In the genomic region with DNA sequence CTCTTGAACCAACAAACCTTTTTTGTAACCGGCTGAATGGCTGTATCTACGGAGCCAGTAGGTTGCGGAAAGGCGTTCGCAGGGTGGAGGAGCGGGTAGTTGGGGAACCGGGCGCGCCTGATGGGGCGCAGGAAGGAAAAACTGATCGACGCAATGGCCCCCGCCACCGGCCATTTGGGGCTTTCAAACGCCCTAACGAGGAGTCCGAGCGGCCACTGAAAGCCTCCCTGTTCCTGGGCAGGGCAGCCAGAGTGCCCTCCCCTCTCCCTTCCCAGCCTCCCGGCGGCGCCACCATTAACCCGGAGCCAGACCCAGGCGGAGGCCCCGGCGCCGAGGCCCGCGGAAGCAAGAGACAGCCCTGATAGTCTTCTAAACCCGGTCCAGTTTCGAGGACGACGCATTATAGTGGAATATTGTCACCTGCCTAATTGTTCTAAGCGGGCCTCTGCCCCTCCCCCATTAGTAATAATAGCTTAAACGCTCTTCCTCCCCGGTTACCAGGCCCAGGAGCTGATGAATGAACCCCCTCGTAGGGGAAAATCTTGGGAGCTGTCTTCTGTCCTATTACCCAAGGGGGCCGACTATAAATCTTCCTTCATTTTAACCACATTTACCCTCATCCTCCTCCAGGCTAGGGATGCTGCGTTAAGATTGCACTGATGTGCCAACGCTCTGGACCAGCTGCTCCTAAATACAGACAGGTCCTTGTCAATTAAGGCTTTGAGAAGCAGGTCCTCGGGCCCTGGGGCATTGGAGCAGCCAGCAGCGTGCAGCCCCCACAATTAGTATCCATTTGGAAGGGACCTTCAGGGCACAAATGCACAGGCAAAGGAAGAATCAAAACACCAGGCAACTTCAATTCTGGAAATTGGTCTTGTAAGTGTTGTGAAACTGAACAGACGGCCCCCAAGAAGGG, we compare ENCODE assay signal across 1 cellular context.
TF ChIP-seq lines count a peak whose summit lies in the region.

No MANE protein-coding gene starts in this region.

TF ChIP-seq in H1, 55 proteins besides CTCF, POLR2A, EP300 and RAD21:
- TF ChIP-seq MAFK (IDR thresholded peaks at IDR 0.05; ENCODE audit: low read depth, low read length) (no peak), TBP (IDR thresholded peaks at IDR 0.05; ENCODE audit: low read depth, low read length) (no peak), HDAC2 (IDR thresholded peaks at IDR 0.05; ENCODE audit: borderline replicate concordance in 1 of 2, low read depth in 2 of 2, low read length in 2 of 2) (no peak), FOSL1 (IDR thresholded peaks at IDR 0.05; ENCODE audit: insufficient read depth, low read depth, low read length) (no peak), YY1 (IDR thresholded peaks at IDR 0.05; ENCODE audit: low read depth, low read length) (peak; percentile 76), CREB1 (IDR thresholded peaks at IDR 0.05) (no peak), SP2 (IDR thresholded peaks at IDR 0.05; ENCODE audit: low read length) (no peak), BCL11A (IDR thresholded peaks at IDR 0.05; ENCODE audit: low read depth in 2 of 2, low read length in 2 of 2) (no peak), SUZ12 (IDR thresholded peaks at IDR 0.05; ENCODE audit: low read length) (peak; percentile 90), SAP30 (IDR thresholded peaks at IDR 0.05; ENCODE audit: insufficient read depth, insufficient replicate concordance, low read length) (no peak), CTBP2 (IDR thresholded peaks at IDR 0.05; ENCODE audit: borderline replicate concordance, insufficient read depth, insufficient read length, low read length) (peak; percentile 81), RBBP5 (IDR thresholded peaks at IDR 0.05; ENCODE audit: borderline replicate concordance, low read depth, low read length) (0 out of 2 replicates have a peak, but pooled peaks have one; percentile 36), RXRA (IDR thresholded peaks at IDR 0.05; ENCODE audit: insufficient read depth, low read depth, low read length) (no peak), SRF (IDR thresholded peaks at IDR 0.05; ENCODE audit: low read depth, low read length) (no peak), PHF8 (conservative IDR thresholded peaks at IDR 0.05; ENCODE audit: low read depth, low read length) (no peak), NRF1 (IDR thresholded peaks at IDR 0.05; ENCODE audit: low read depth, low read length) (no peak), JUN (IDR thresholded peaks at IDR 0.05; ENCODE audit: low read depth, low read length) (no peak), CBX5 (IDR thresholded peaks at IDR 0.05; ENCODE audit: low read depth, low read length) (no peak), HDAC6 (IDR thresholded peaks at IDR 0.05; ENCODE audit: low read depth, low read length) (no peak), TEAD4 (IDR thresholded peaks at IDR 0.05; ENCODE audit: low read depth, low read length) (no peak), TAF7 (optimal IDR thresholded peaks at IDR 0.05; ENCODE audit: borderline replicate concordance, low read depth, low read length) (no peak), RNF2 (IDR thresholded peaks at IDR 0.05; ENCODE audit: borderline replicate concordance, low read depth, low read length, missing control alignments, poor library complexity, severe bottlenecking) (peak; percentile 88), KDM1A (IDR thresholded peaks at IDR 0.05; ENCODE audit: borderline replicate concordance, low read length) (no peak), CEBPB (IDR thresholded peaks at IDR 0.05; ENCODE audit: low read depth, low read length) (no peak), CHD1 (IDR thresholded peaks at IDR 0.05; ENCODE audit: low read depth, low read length) (no peak), NANOG (IDR thresholded peaks at IDR 0.05; ENCODE audit: insufficient read depth, low read depth, low read length, poor library complexity, severe bottlenecking) (no peak), ASH2L (IDR thresholded peaks at IDR 0.05; ENCODE audit: low read length) (no peak), ZNF274 (IDR thresholded peaks at IDR 0.05; ENCODE audit: borderline replicate concordance, extremely low read depth, low read length) (no peak), SIX5 (IDR thresholded peaks at IDR 0.05; ENCODE audit: low read depth, low read length) (no peak), EZH2 (IDR thresholded peaks at IDR 0.05; ENCODE audit: low read depth, low read length, severe bottlenecking) (peak; percentile 93), GTF2F1 (IDR thresholded peaks at IDR 0.05; ENCODE audit: borderline replicate concordance, low read depth, low read length) (no peak), POU5F1 (IDR thresholded peaks at IDR 0.05; ENCODE audit: low read depth, low read length) (no peak), KDM4A (IDR thresholded peaks at IDR 0.05; ENCODE audit: low read depth, low read length, severe bottlenecking) (peak; percentile 79), RFX5 (IDR thresholded peaks at IDR 0.05; ENCODE audit: borderline replicate concordance, low read depth, low read length) (no peak), JUND (IDR thresholded peaks at IDR 0.05; ENCODE audit: low read length) (no peak), SIN3A (conservative IDR thresholded peaks at IDR 0.05 in 1 of 2, IDR thresholded peaks at IDR 0.05 in 1 of 2; ENCODE audit: low read depth in 1 of 2, low read length in 2 of 2) (no peak), POLR2AphosphoS5 (IDR thresholded peaks at IDR 0.05; ENCODE audit: low read depth, low read length) (no peak), SP4 (IDR thresholded peaks at IDR 0.05; ENCODE audit: low read length) (0 out of 2 replicates have a peak, but pooled peaks have one; percentile 47), TCF12 (IDR thresholded peaks at IDR 0.05; ENCODE audit: low read depth, low read length) (no peak), CHD2 (IDR thresholded peaks at IDR 0.05; ENCODE audit: low read length) (no peak), KDM5A (IDR thresholded peaks at IDR 0.05; ENCODE audit: low read length) (no peak), BACH1 (IDR thresholded peaks at IDR 0.05; ENCODE audit: low read length) (no peak)
- TF ChIP-seq, protein P1, sequence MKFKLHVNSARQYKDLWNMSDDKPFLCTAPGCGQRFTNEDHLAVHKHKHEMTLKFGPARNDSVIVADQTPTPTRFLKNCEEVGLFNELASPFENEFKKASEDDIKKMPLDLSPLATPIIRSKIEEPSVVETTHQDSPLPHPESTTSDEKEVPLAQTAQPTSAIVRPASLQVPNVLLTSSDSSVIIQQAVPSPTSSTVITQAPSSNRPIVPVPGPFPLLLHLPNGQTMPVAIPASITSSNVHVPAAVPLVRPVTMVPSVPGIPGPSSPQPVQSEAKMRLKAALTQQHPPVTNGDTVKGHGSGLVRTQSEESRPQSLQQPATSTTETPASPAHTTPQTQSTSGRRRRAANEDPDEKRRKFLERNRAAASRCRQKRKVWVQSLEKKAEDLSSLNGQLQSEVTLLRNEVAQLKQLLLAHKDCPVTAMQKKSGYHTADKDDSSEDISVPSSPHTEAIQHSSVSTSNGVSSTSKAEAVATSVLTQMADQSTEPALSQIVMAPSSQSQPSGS (IDR thresholded peaks at IDR 0.05; ENCODE audit: low read length), result no peak
- TF ChIP-seq, protein P2, sequence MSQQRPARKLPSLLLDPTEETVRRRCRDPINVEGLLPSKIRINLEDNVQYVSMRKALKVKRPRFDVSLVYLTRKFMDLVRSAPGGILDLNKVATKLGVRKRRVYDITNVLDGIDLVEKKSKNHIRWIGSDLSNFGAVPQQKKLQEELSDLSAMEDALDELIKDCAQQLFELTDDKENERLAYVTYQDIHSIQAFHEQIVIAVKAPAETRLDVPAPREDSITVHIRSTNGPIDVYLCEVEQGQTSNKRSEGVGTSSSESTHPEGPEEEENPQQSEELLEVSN (IDR thresholded peaks at IDR 0.05), result no peak; the same call in 1 of the 2 replicates
- TF ChIP-seq, protein P3, sequence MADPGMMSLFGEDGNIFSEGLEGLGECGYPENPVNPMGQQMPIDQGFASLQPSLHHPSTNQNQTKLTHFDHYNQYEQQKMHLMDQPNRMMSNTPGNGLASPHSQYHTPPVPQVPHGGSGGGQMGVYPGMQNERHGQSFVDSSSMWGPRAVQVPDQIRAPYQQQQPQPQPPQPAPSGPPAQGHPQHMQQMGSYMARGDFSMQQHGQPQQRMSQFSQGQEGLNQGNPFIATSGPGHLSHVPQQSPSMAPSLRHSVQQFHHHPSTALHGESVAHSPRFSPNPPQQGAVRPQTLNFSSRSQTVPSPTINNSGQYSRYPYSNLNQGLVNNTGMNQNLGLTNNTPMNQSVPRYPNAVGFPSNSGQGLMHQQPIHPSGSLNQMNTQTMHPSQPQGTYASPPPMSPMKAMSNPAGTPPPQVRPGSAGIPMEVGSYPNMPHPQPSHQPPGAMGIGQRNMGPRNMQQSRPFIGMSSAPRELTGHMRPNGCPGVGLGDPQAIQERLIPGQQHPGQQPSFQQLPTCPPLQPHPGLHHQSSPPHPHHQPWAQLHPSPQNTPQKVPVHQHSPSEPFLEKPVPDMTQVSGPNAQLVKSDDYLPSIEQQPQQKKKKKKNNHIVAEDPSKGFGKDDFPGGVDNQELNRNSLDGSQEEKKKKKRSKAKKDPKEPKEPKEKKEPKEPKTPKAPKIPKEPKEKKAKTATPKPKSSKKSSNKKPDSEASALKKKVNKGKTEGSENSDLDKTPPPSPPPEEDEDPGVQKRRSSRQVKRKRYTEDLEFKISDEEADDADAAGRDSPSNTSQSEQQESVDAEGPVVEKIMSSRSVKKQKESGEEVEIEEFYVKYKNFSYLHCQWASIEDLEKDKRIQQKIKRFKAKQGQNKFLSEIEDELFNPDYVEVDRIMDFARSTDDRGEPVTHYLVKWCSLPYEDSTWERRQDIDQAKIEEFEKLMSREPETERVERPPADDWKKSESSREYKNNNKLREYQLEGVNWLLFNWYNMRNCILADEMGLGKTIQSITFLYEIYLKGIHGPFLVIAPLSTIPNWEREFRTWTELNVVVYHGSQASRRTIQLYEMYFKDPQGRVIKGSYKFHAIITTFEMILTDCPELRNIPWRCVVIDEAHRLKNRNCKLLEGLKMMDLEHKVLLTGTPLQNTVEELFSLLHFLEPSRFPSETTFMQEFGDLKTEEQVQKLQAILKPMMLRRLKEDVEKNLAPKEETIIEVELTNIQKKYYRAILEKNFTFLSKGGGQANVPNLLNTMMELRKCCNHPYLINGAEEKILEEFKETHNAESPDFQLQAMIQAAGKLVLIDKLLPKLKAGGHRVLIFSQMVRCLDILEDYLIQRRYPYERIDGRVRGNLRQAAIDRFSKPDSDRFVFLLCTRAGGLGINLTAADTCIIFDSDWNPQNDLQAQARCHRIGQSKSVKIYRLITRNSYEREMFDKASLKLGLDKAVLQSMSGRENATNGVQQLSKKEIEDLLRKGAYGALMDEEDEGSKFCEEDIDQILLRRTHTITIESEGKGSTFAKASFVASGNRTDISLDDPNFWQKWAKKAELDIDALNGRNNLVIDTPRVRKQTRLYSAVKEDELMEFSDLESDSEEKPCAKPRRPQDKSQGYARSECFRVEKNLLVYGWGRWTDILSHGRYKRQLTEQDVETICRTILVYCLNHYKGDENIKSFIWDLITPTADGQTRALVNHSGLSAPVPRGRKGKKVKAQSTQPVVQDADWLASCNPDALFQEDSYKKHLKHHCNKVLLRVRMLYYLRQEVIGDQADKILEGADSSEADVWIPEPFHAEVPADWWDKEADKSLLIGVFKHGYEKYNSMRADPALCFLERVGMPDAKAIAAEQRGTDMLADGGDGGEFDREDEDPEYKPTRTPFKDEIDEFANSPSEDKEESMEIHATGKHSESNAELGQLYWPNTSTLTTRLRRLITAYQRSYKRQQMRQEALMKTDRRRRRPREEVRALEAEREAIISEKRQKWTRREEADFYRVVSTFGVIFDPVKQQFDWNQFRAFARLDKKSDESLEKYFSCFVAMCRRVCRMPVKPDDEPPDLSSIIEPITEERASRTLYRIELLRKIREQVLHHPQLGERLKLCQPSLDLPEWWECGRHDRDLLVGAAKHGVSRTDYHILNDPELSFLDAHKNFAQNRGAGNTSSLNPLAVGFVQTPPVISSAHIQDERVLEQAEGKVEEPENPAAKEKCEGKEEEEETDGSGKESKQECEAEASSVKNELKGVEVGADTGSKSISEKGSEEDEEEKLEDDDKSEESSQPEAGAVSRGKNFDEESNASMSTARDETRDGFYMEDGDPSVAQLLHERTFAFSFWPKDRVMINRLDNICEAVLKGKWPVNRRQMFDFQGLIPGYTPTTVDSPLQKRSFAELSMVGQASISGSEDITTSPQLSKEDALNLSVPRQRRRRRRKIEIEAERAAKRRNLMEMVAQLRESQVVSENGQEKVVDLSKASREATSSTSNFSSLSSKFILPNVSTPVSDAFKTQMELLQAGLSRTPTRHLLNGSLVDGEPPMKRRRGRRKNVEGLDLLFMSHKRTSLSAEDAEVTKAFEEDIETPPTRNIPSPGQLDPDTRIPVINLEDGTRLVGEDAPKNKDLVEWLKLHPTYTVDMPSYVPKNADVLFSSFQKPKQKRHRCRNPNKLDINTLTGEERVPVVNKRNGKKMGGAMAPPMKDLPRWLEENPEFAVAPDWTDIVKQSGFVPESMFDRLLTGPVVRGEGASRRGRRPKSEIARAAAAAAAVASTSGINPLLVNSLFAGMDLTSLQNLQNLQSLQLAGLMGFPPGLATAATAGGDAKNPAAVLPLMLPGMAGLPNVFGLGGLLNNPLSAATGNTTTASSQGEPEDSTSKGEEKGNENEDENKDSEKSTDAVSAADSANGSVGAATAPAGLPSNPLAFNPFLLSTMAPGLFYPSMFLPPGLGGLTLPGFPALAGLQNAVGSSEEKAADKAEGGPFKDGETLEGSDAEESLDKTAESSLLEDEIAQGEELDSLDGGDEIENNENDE (IDR thresholded peaks at IDR 0.05; ENCODE audit: insufficient replicate concordance, low read length), result no peak
- TF ChIP-seq, protein P4, sequence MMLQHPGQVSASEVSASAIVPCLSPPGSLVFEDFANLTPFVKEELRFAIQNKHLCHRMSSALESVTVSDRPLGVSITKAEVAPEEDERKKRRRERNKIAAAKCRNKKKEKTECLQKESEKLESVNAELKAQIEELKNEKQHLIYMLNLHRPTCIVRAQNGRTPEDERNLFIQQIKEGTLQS (IDR thresholded peaks at IDR 0.05; ENCODE audit: insufficient read depth, low read depth, low read length), result no peak
- TF ChIP-seq, protein P5, sequence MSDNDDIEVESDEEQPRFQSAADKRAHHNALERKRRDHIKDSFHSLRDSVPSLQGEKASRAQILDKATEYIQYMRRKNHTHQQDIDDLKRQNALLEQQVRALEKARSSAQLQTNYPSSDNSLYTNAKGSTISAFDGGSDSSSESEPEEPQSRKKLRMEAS (IDR thresholded peaks at IDR 0.05), result no peak
